9 cellular contexts compared by ENCODE assay signal in the genomic region with DNA sequence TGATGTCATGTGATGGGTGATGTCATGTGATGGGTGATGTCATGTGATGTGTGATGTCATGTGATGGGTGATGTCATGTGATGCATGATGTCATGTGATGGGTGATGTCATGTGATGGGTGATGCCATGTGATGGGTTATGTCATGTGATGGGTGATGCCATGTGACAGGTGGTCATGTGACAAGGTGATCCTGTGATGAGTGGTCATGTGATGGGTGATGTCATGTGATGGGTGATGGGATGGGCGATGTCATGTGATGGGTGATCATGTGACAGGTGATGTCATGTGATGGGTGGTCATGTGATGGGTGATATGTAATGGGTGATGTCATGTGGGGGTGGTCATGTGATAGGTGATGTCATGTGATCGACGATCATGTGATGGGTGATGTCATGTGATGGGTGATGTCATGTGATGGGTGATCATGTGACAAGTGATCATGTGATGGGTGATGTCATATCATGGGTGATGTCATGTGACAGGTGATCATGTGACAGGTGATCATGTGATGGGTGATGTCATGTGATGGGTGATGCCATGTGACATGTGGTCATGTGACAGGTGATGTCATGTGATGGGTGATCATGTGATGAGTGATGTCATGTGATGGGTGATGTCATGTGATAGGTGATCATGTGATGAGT. TPM values are rescaled to one million over a fixed set of nuclear protein-coding genes. Genes with fewer than 3 reads are reported as not detected.
DNase-seq lines count a peak whose midpoint lies in the region; ATAC-seq, FAIRE-seq and TF ChIP-seq lines count a peak whose summit lies in the region.
"Had no signal": no experiment of that assay in that cellular context is flagged by ENCODE, and none has a peak within 500 bp of the region (broad histone marks: within the 10 kb centered on the region; RNA-seq: fewer than 3 reads in every experiment).

No MANE protein-coding gene starts in this region.

- no TSS peak for BruUV-seq in Calu3 (replicated peaks; lab: Mats Ljungman, UMichigan)

- H3K79me2 ChIP-seq in Karpas-422 (ENCODE audit: low read length), result no peaks in the 10 kb centered on the region

- ATAC-seq in stimulated activated memory B cell treated with anti-CD40 and anti-IgM and Interleukin-4, amounts not matched to agents 10 μg/mL and 1 μg/mL and 100 μg/mL, for 72 hours, result peak; percentile 9
- ATAC-seq in GM21576 (IDR thresholded peaks at IDR 0.05; ENCODE audit: unreplicated experiment), result no peak

- no peaks in the 10 kb centered on the region for H3K4me1 Mint-ChIP-seq in Calu3 (ENCODE audit: low read depth, unreplicated experiment)
- peaks cover 33% of the 10 kb centered on the region for H3K4me1 Mint-ChIP-seq in stimulated activated memory B cell treated with anti-CD40 and anti-IgM and Interleukin-4, amounts not matched to agents 10 μg/mL and 1 μg/mL and 100 μg/mL, for 72 hours

- H3K9ac ChIP-seq in Karpas-422 (ENCODE audit: low read length), result no peak overlapping the region

- DNase-seq in Calu3 (peak; percentile 16), Karpas-422 (peak; percentile 74), fibroblast of pulmonary artery (ENCODE audit: low read depth) (peak; percentile 60), small intestine (no peak), NCI-H187 treated with DMSO at 0.1 percent for 48 hours (lab: John Stamatoyannopoulos, UW) (no peak)
- peak; percentile 27 for DNase-seq in activated CD8-positive, alpha-beta memory T cell treated with anti-CD3 and anti-CD28 coated beads, Interleukin-2, amount 50 U/mL, for 24 hours (ENCODE audit: extremely low read depth)

- no peak overlapping the region for H2AFZ ChIP-seq in Karpas-422 (ENCODE audit: low read length)

- H3K9me2 ChIP-seq in Karpas-422 (replicated peaks; ENCODE audit: insufficient read depth, low read length), result no peaks in the 10 kb centered on the region

- peaks cover 98% of the 10 kb centered on the region for H3K27me3 Mint-ChIP-seq in Calu3 (ENCODE audit: unreplicated experiment)
- peaks cover 12% of the 10 kb centered on the region for H3K27me3 Mint-ChIP-seq in stimulated activated memory B cell treated with anti-CD40 and anti-IgM and Interleukin-4, amounts not matched to agents 10 μg/mL and 1 μg/mL and 100 μg/mL, for 72 hours

- H3K4me3 Mint-ChIP-seq in Calu3 (ENCODE audit: low read depth, unreplicated experiment), result peak overlapping the region; percentile 48
- peak overlapping the region; percentile 59 for H3K4me3 Mint-ChIP-seq in stimulated activated memory B cell treated with anti-CD40 and anti-IgM and Interleukin-4, amounts not matched to agents 10 μg/mL and 1 μg/mL and 100 μg/mL, for 72 hours

- TF ChIP-seq CTCF in Calu3 (IDR thresholded peaks at IDR 0.05; ENCODE audit: unreplicated experiment) (no peak), fibroblast of pulmonary artery (IDR thresholded peaks at IDR 0.05; ENCODE audit: low read length, missing control alignments) (no peak)

- FAIRE-seq in small intestine (lab: Jason Lieb, UNC), result no peak

- H3K4me1 ChIP-seq in Karpas-422 (ENCODE audit: low read length), result no peaks in the 10 kb centered on the region
- no peaks in the 10 kb centered on the region for H3K4me1 ChIP-seq in small intestine (ENCODE audit: control insufficient read depth in 2 of 2, insufficient read depth in 1 of 2, low read depth in 1 of 2, low read length in 1 of 2)

- 46 to 100% (median 72%) methylated on average over 3 of the region's 3 CpGs for WGBS in small intestine, 3 donors

- intact Hi-C loops in Calu3 (cut with micrococcal nuclease; ENCODE audit: unreplicated experiment), result no loop called here

- H3K27me3 ChIP-seq in Karpas-422 (ENCODE audit: low read length) (no peaks in the 10 kb centered on the region; the same call in 1 of the 2 replicates), small intestine (ENCODE audit: control insufficient read depth in 2 of 2, insufficient read depth in 2 of 2, low read length in 2 of 2) (no peaks in the 10 kb centered on the region)

- H3K36me3 Mint-ChIP-seq in Calu3 (ENCODE audit: insufficient read depth, unreplicated experiment), result peaks cover 20% of the 10 kb centered on the region
- H3K36me3 Mint-ChIP-seq in stimulated activated memory B cell treated with anti-CD40 and anti-IgM and Interleukin-4, amounts not matched to agents 10 μg/mL and 1 μg/mL and 100 μg/mL, for 72 hours, result peaks cover 25% of the 10 kb centered on the region

- H3K9me3 ChIP-seq in Karpas-422 (ENCODE audit: low read length) (peaks cover 16% of the 10 kb centered on the region), small intestine (ENCODE audit: control insufficient read depth, low read depth) (no peaks in the 10 kb centered on the region)

- peaks cover 5% of the 10 kb centered on the region for H3K9me3 Mint-ChIP-seq in Calu3 (ENCODE audit: low read depth, unreplicated experiment)
- H3K9me3 Mint-ChIP-seq in stimulated activated memory B cell treated with anti-CD40 and anti-IgM and Interleukin-4, amounts not matched to agents 10 μg/mL and 1 μg/mL and 100 μg/mL, for 72 hours, result peaks cover 22% of the 10 kb centered on the region

- H3K27ac ChIP-seq in Karpas-422 (ENCODE audit: low read length) (no peak overlapping the region), small intestine (ENCODE audit: low read depth in 1 of 2, low read length in 1 of 2) (no peak overlapping the region)

- H3K4me2 ChIP-seq in Karpas-422 (ENCODE audit: low read depth, low read length, poor library complexity, severe bottlenecking), result no peak overlapping the region

- H3K4me3 ChIP-seq in Karpas-422 (ENCODE audit: low read length), result no peak overlapping the region
- H3K4me3 ChIP-seq in fibroblast of pulmonary artery (replicated peaks; ENCODE audit: low read depth, low read length), result no peak overlapping the region
- no peak overlapping the region for H3K4me3 ChIP-seq in small intestine (ENCODE audit: low read depth in 1 of 2, low read length in 2 of 2)

- H3K36me3 ChIP-seq in Karpas-422 (ENCODE audit: insufficient read depth, low read length) (no peaks in the 10 kb centered on the region), small intestine (ENCODE audit: control insufficient read depth in 2 of 2, insufficient read depth in 2 of 2, low read length in 2 of 2) (no peaks in the 10 kb centered on the region)

- H3K27ac Mint-ChIP-seq in Calu3 (ENCODE audit: unreplicated experiment), result peak overlapping the region; percentile 98
- peak overlapping the region; percentile 97 for H3K27ac Mint-ChIP-seq in stimulated activated memory B cell treated with anti-CD40 and anti-IgM and Interleukin-4, amounts not matched to agents 10 μg/mL and 1 μg/mL and 100 μg/mL, for 72 hours

- H4K20me1 ChIP-seq in Karpas-422 (ENCODE audit: insufficient read depth, low read depth, low read length), result no peaks in the 10 kb centered on the region

- CTCF ChIA-PET in Calu3 (lab: Charles Lee), result no interaction called here

RNA-seq across cellular contexts. Expression of gene CD300LB, which starts 17.2 kb away (rescaled TPM):
- not detected in 2 replicates for total RNA-seq in Calu3 (2022)
- total RNA-seq in Karpas-422 (2014; rRNA removed; shearing (Covaris generic); ENCODE audit: low replicate concordance), result not detected in 2 replicates
- under 1 TPM in 2 of 3 donors, not detected in 1; 0.13 to 0.27 TPM for polyA plus RNA-seq in small intestine

RNA-seq across cellular contexts. Expression of gene CD300C, which starts 31.8 kb away (rescaled TPM):
- not detected in 2 replicates for total RNA-seq in Calu3 (2022)
- not detected in 2 replicates for total RNA-seq in Karpas-422 (2014; rRNA removed; shearing (Covaris generic); ENCODE audit: low replicate concordance)
- polyA plus RNA-seq in small intestine, result 1 to 10 TPM in 1 of 3 donors, under 1 TPM in 1, not detected in 1; 0.81 to 1.1 TPM

RNA-seq across cellular contexts. Expression of gene CD300A, which starts 47.7 kb away (rescaled TPM):
- 0.45 TPM in 1 of 2 replicates, not detected in the other for total RNA-seq in Calu3 (2022)
- total RNA-seq in Karpas-422 (2014; rRNA removed; shearing (Covaris generic); ENCODE audit: low replicate concordance), result not detected in 2 replicates
- polyA plus RNA-seq in small intestine, result 1 to 10 TPM; 1.1 to 5.9 (median 5.5) TPM

RNA-seq across cellular contexts. Expression of gene CD300H, which starts 53.2 kb away (rescaled TPM):
- total RNA-seq in Calu3 (2022), result not detected in 2 replicates
- not detected in 2 replicates for total RNA-seq in Karpas-422 (2014; rRNA removed; shearing (Covaris generic); ENCODE audit: low replicate concordance)
- polyA plus RNA-seq in small intestine, result not detected
- polyA plus RNA-seq: esophagus had no signal

Comparison
In these comparisons a context has a peak if more than half of its experiments do, and no peak if none do; other contexts are left out.
1. DNase-seq: peak in Calu3 (single experiment), Karpas-422 (single experiment), activated CD8-positive, alpha-beta memory T cell treated with anti-CD3 and anti-CD28 coated beads, Interleukin-2, amount 50 U/mL, for 24 hours (single experiment) and fibroblast of pulmonary artery (single experiment); none in small intestine (single experiment) and NCI-H187 treated with DMSO at 0.1 percent for 48 hours (single experiment).